1 cellular context compared by ENCODE assay signal in genomic region chr1:9099555-9099954, GRCh38.
TF ChIP-seq lines count a peak whose summit lies in the region.

No MANE protein-coding gene starts in this region.

TF ChIP-seq in GM23338, 12 proteins besides CTCF, POLR2A, EP300 and RAD21 (continued from another document):
- no peak for TF ChIP-seq ETS1 (IDR thresholded peaks at IDR 0.05)
- no peak for TF ChIP-seq EZH2phosphoT487 (IDR thresholded peaks at IDR 0.05; ENCODE audit: unreplicated experiment)
- no peak for TF ChIP-seq CREB1 (CRISPR knock-in tag; IDR thresholded peaks at IDR 0.05; ENCODE audit: low read depth)
- TF ChIP-seq ZNF331 (CRISPR knock-in tag; IDR thresholded peaks at IDR 0.05; ENCODE audit: low read depth), result no peak
- no peak for TF ChIP-seq ZNF114 (CRISPR knock-in tag; IDR thresholded peaks at IDR 0.05)
TF ChIP-seq in GM23338: peak in this region for 0.
